ENCODE assay signal across 8 cellular contexts in genomic region chr17:47203984-47204721, GRCh38. TPM values are rescaled to one million over a fixed set of nuclear protein-coding genes. Genes with fewer than 3 reads are reported as not detected.
A peak's percentile ranks its signal among the peaks of the same experiment; 100 is the strongest.
DNase-seq lines count a peak whose midpoint lies in the region; TF ChIP-seq lines count a peak whose summit lies in the region.

No MANE protein-coding gene starts in this region.

- no peak for TF ChIP-seq EP300 in esophagus muscularis mucosa (IDR thresholded peaks at IDR 0.05)

- peak; percentile 81 for DNase-seq in HT1080 (ENCODE audit: low read depth)
- peak; percentile 45 to 49 for DNase-seq in activated CD4-positive, alpha-beta T cell treated with anti-CD3 and anti-CD28 coated beads for 4 hours
- no peak for DNase-seq in esophagus muscularis mucosa (ENCODE audit: extremely low spot score)
- peak; percentile 37 to 45 for DNase-seq in stimulated activated CD8-positive, alpha-beta memory T cell treated with anti-CD3 and anti-CD28 coated beads, Interleukin-7, amount 100 ng/mL, for 4 hours (ENCODE audit: low read depth in 2 of 2)
- no peak for DNase-seq in superior temporal gyrus (ENCODE audit: extremely low spot score)
- no peak for DNase-seq in SIG-M5 (lab: John Stamatoyannopoulos, UW)
- DNase-seq in DMS53 (lab: John Stamatoyannopoulos, UW) = no peak
- no peak for DNase-seq in Ammon's horn (ENCODE audit: low spot score)

- no peak for TF ChIP-seq POLR2A in esophagus muscularis mucosa (IDR thresholded peaks at IDR 0.05; ENCODE audit: low read depth)

- peak overlapping the region; percentile 67 to 76 (median 70) for H3K27ac ChIP-seq in esophagus muscularis mucosa (replicated peaks in 1 of 4)

- no peaks in the 10 kb centered on the region for H3K9me3 ChIP-seq in esophagus muscularis mucosa

- TF ChIP-seq CTCF in esophagus muscularis mucosa (IDR thresholded peaks at IDR 0.05) = no peak

- H3K36me3 ChIP-seq in esophagus muscularis mucosa = no peaks in the 10 kb centered on the region

- H3K27me3 ChIP-seq in esophagus muscularis mucosa = no peaks in the 10 kb centered on the region

- peaks cover 23 to 26% (median 25%) of the 10 kb centered on the region in 4 donors for H3K4me1 ChIP-seq in esophagus muscularis mucosa

- no peak overlapping the region for H3K4me3 ChIP-seq in esophagus muscularis mucosa

- intact Hi-C loops in esophagus muscularis mucosa (cut with DNase I) = no loop called here

- 75% methylated on average over 6 of the region's 6 CpGs for whole genome bisulfite sequencing in esophagus muscularis mucosa

RNA-seq across cellular contexts. Expression of gene MYL4, which starts 5.0 kb away (rescaled TPM):
- not detected in 2 replicates for total RNA-seq in HT1080 (2014; rRNA removed; shearing (Covaris generic))
- 0.15 TPM in 1 of 2 replicates, not detected in the other for polyA plus RNA-seq in HT1080 (2015; cell fraction: cytosol; rRNA removed)
- 0.59 TPM in 1 of 2 replicates, not detected in the other for polyA plus RNA-seq in HT1080 (2015; cell fraction: nucleus; rRNA removed)
- total RNA-seq in esophagus muscularis mucosa = under 1 TPM in 2 of 4 donors, not detected in 2; 0.50 to 0.52 TPM

RNA-seq across cellular contexts. Expression of gene CDC27, which starts 15.1 kb away (rescaled TPM):
- total RNA-seq in HT1080 (2014; rRNA removed; shearing (Covaris generic)) = 72.5 and 132 TPM in 2 replicates
- polyA plus RNA-seq in HT1080 (2015; cell fraction: cytosol; rRNA removed) = 58.7 and 59.4 TPM in 2 replicates
- polyA plus RNA-seq in HT1080 (2015; cell fraction: nucleus; rRNA removed) = 102 and 110 TPM in 2 replicates
- 10 to 100 TPM; 48.2 to 51.1 (median 49.1) TPM for total RNA-seq in esophagus muscularis mucosa

RNA-seq across cellular contexts. Expression of gene ITGB3, which starts 49.5 kb away (rescaled TPM):
- total RNA-seq in HT1080 (2014; rRNA removed; shearing (Covaris generic)) = 1.7 and 1.9 TPM in 2 replicates
- 6.0 and 8.2 TPM in 2 replicates for polyA plus RNA-seq in HT1080 (2015; cell fraction: cytosol; rRNA removed)
- 12.2 and 13.2 TPM in 2 replicates for polyA plus RNA-seq in HT1080 (2015; cell fraction: nucleus; rRNA removed)
- 10 to 100 TPM; 48.6 to 61.5 (median 54.9) TPM for total RNA-seq in esophagus muscularis mucosa

Comparison
In these comparisons a context has a peak if more than half of its experiments do, and no peak if none do; other contexts are left out.
1. DNase-seq: peak in HT1080 (single experiment), activated CD4-positive, alpha-beta T cell treated with anti-CD3 and anti-CD28 coated beads for 4 hours (2 of 2) and stimulated activated CD8-positive, alpha-beta memory T cell treated with anti-CD3 and anti-CD28 coated beads, Interleukin-7, amount 100 ng/mL, for 4 hours (2 of 2); none in esophagus muscularis mucosa (single experiment), superior temporal gyrus (single experiment), SIG-M5 (single experiment), DMS53 (single experiment) and Ammon's horn (single experiment).
2. RNA of gene ITGB3, which starts 49.5 kb away (total RNA-seq): 48.6 to 61.5 TPM in esophagus muscularis mucosa; 1.7 to 1.9 TPM in HT1080; every median in the first group is over 10 times any median in the second.